Comparison of ENCODE assay signal across 9 cellular contexts in genomic region chr1:52970149-52970548, GRCh38. TPM values are rescaled to one million over a fixed set of nuclear protein-coding genes. Genes with fewer than 3 reads are reported as not detected.
DNase-seq lines count a peak whose midpoint lies in the region; ATAC-seq, FAIRE-seq and TF ChIP-seq lines count a peak whose summit lies in the region.
"Had no signal": no experiment of that assay in that cellular context is flagged by ENCODE, and none has a peak within 500 bp of the region (broad histone marks: within the 10 kb centered on the region; RNA-seq: fewer than 3 reads in every experiment).

No MANE protein-coding gene starts in this region.

- RAD21 ChIA-PET in GM12878 (lab: Charles Lee; ENCODE audit: unreplicated experiment), result no interaction called here

- WGBS in GM12878 (ENCODE audit: insufficient coverage, insufficient replicate concordance, low lambda C conversion rate, missing lambda C conversion rate), result 82% methylated on average over 3 of the region's 3 CpGs

- peak; percentile 10 for DNase-seq in EL
- DNase-seq in NB4 (ENCODE audit: low read depth), result peak; percentile 44
- no peak for DNase-seq in GM12878 (ENCODE audit: low read depth, low spot score)
- DNase-seq in medulla oblongata (ENCODE audit: extremely low spot score), result peak; percentile 7

- TF ChIP-seq POLR2A in NB4 (IDR thresholded peaks at IDR 0.05; ENCODE audit: extremely low read depth, insufficient read length) (no peak), GM12878 (IDR thresholded peaks at IDR 0.05; ENCODE audit: low read depth, low read length) (no peak)

- no peaks in the 10 kb centered on the region for H3K4me1 ChIP-seq in GM12878 (ENCODE audit: control insufficient read depth, insufficient read depth, low read length)

- no peak for FAIRE-seq in GM12878 (lab: Jason Lieb, UNC)

- no peak overlapping the region for H3K27ac ChIP-seq in GM12878 (ENCODE audit: control insufficient read depth, insufficient read depth)

- SMC1A ChIA-PET in GM12878 (lab: Charles Lee; ENCODE audit: uncharacterized antibody, unreplicated experiment), result no interaction called here

- no TSS peak for BruUV-seq in GM12878 (replicated peaks; lab: Mats Ljungman, UMichigan)

- CTCF ChIA-PET in GM12878 (lab: Yijun Ruan, JAX), result no interaction called here

- intact Hi-C loops in GM12878 (cut with micrococcal nuclease; ENCODE audit: unreplicated experiment), result no loop called here

- no peaks in the 10 kb centered on the region for H3K9me3 ChIP-seq in GM12878 (replicated peaks; ENCODE audit: control insufficient read depth, insufficient read depth, low read length)

- H3K4me2 ChIP-seq in GM12878 (ENCODE audit: control insufficient read depth, insufficient read depth), result no peak overlapping the region

- peak; percentile 52 for TF ChIP-seq RAD21 in GM12878 (IDR thresholded peaks at IDR 0.05; ENCODE audit: insufficient read depth, low read depth, low read length)

- H2AFZ ChIP-seq in GM12878 (ENCODE audit: control insufficient read depth, low read depth, low read length), result no peak overlapping the region

- TF ChIP-seq CTCF in NB4 (IDR thresholded peaks at IDR 0.05; ENCODE audit: low read depth, low read length) (no peak), GM12878 (IDR thresholded peaks at IDR 0.05 in 2 of 3, conservative IDR thresholded peaks at IDR 0.05 in 1 of 3; ENCODE audit: control insufficient read depth in 2 of 3, extremely low read depth in 1 of 3, insufficient read depth in 1 of 3, low read depth in 3 of 3, low read length in 3 of 3) (peak in 1 of 3 experiments; percentile 31; a peak in 3 of 6 replicates)

- H3K4me3 ChIP-seq in NB4 (ENCODE audit: low read depth, low read length) (no peak overlapping the region), GM12878 (no peak overlapping the region)

- H4K20me1 ChIP-seq in GM12878 (ENCODE audit: control insufficient read depth, insufficient read depth), result no peaks in the 10 kb centered on the region

- ATAC-seq in GM12878, result peak; percentile 49; the same call in 2 of the 3 replicates
- ATAC-seq in HG03108 (IDR thresholded peaks at IDR 0.05; ENCODE audit: unreplicated experiment), result no peak
- ATAC-seq in GM21529 (IDR thresholded peaks at IDR 0.05; ENCODE audit: unreplicated experiment), result no peak
- ATAC-seq in HG02938 (IDR thresholded peaks at IDR 0.05; ENCODE audit: unreplicated experiment), result no peak
- ATAC-seq in HG03196 (IDR thresholded peaks at IDR 0.05; ENCODE audit: unreplicated experiment), result no peak
- ATAC-seq: activated T-helper 17 cell treated with anti-CD3 and anti-CD28 coated beads, Interleukin-2, amount 50 U/mL, for 72 hours had no signal

- POLR2A ChIA-PET in GM12878 (lab: Charles Lee), result no interaction called here

- H3K27me3 ChIP-seq in GM12878 (replicated peaks in 1 of 2; ENCODE audit: control insufficient read depth in 2 of 2, insufficient read depth in 2 of 2, low read length in 1 of 2), result no peaks in the 10 kb centered on the region

- in situ Hi-C loops in GM12878 (cut with MboI), result no loop called here

- H3K36me3 ChIP-seq in GM12878 (ENCODE audit: control insufficient read depth in 2 of 2, insufficient read depth in 2 of 2, low read length in 1 of 2), result no peaks in the 10 kb centered on the region

- H3K79me2 ChIP-seq in GM12878 (ENCODE audit: control insufficient read depth, insufficient read depth, low read length), result no peaks in the 10 kb centered on the region

- no peak overlapping the region for H3K9ac ChIP-seq in GM12878 (ENCODE audit: control insufficient read depth, insufficient read depth, low read length)

- no peak for TF ChIP-seq EP300 in GM12878 (IDR thresholded peaks at IDR 0.05; ENCODE audit: borderline replicate concordance in 1 of 2, control insufficient read depth in 1 of 2, low read depth in 2 of 2, low read length in 2 of 2)

TF ChIP-seq in GM12878, 131 proteins besides CTCF, POLR2A, EP300 and RAD21 (continues in another document):
- TF ChIP-seq LARP7 (IDR thresholded peaks at IDR 0.05), result no peak
- TF ChIP-seq EZH2 (IDR thresholded peaks at IDR 0.05; ENCODE audit: borderline replicate concordance, control insufficient read depth, low read depth, low read length), result no peak
- TF ChIP-seq FOXK2 (IDR thresholded peaks at IDR 0.05), result no peak
- TF ChIP-seq NR2F1 (conservative IDR thresholded peaks at IDR 0.05), result no peak
- no peak for TF ChIP-seq ELK1 (IDR thresholded peaks at IDR 0.05; ENCODE audit: low read depth, low read length)
- no peak for TF ChIP-seq SPI1 (IDR thresholded peaks at IDR 0.05; ENCODE audit: borderline replicate concordance, insufficient read depth, low read depth, low read length)
- TF ChIP-seq, protein P1, sequence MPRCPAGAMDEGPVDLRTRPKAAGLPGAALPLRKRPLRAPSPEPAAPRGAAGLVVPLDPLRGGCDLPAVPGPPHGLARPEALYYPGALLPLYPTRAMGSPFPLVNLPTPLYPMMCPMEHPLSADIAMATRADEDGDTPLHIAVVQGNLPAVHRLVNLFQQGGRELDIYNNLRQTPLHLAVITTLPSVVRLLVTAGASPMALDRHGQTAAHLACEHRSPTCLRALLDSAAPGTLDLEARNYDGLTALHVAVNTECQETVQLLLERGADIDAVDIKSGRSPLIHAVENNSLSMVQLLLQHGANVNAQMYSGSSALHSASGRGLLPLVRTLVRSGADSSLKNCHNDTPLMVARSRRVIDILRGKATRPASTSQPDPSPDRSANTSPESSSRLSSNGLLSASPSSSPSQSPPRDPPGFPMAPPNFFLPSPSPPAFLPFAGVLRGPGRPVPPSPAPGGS (IDR thresholded peaks at IDR 0.05; ENCODE audit: borderline replicate concordance, insufficient read depth, low read depth, low read length, poor library complexity, severe bottlenecking), result no peak
- TF ChIP-seq RFX5 (IDR thresholded peaks at IDR 0.05; ENCODE audit: low read depth, low read length), result no peak
- TF ChIP-seq NBN (IDR thresholded peaks at IDR 0.05), result no peak
- no peak for TF ChIP-seq TCF3 (IDR thresholded peaks at IDR 0.05; ENCODE audit: borderline replicate concordance, insufficient read depth, low read depth, low read length)
- no peak for TF ChIP-seq BCL11A (IDR thresholded peaks at IDR 0.05; ENCODE audit: low read depth, low read length)
- TF ChIP-seq, protein P2, sequence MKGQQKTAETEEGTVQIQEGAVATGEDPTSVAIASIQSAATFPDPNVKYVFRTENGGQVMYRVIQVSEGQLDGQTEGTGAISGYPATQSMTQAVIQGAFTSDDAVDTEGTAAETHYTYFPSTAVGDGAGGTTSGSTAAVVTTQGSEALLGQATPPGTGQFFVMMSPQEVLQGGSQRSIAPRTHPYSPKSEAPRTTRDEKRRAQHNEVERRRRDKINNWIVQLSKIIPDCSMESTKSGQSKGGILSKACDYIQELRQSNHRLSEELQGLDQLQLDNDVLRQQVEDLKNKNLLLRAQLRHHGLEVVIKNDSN (IDR thresholded peaks at IDR 0.05; ENCODE audit: borderline replicate concordance, extremely low read length, insufficient read depth, low read depth, low read length), result no peak
- TF ChIP-seq BMI1 (IDR thresholded peaks at IDR 0.05; ENCODE audit: borderline replicate concordance), result no peak

RNA-seq across cellular contexts. Expression of gene SCP2, which starts 43.1 kb away (rescaled TPM):
- total RNA-seq in GM12878 (2013; cell fraction: nucleolus; rRNA removed), result 28.6 and 32.9 TPM in 2 replicates
- total RNA-seq in GM12878 (2014; rRNA removed) (74.3 and 96.9 TPM in 2 replicates), GM12878 (2014; rRNA removed; fragmentation: Illumina TruSeq; extraction: Trizol) (125 and 126 TPM in 2 replicates), GM12878 (2021) (77.6 and 79.7 TPM in 2 replicates)
- 100 TPM for polyA plus RNA-seq in GM12878 (2011; ENCODE audit: low read depth)
- polyA plus RNA-seq in GM12878 (2011; rRNA removed) (116 and 183 TPM in 2 replicates), GM12878 (2014; fragmentation: Illumina TruSeq; extraction: Trizol) (128 and 165 TPM in 2 replicates), GM12878 (2014; fragmentation: Nextera tagmentation; extraction: Ambion mirVana) (100 to 1,000 TPM; 216 to 327 TPM), GM12878 (2014; rRNA removed) (73.2 and 75.6 TPM in 2 replicates), GM12878 (2016; fragmentation: Nextera tagmentation; extraction: Ambion mirVana) (100 to 1,000 TPM; 156 to 161 TPM)
- polyA plus RNA-seq in GM12878 (2011; cell fraction: cytosol; rRNA removed), result 32.6 and 35.5 TPM in 2 replicates
- polyA plus RNA-seq in GM12878 (2011; cell fraction: nucleus; rRNA removed), result 31.1 and 33.9 TPM in 2 replicates
- 65.6 and 81.8 TPM in 2 replicates for polyA plus RNA-seq in GM12878 (2012)
- 31.3 and 37.3 TPM in 2 replicates for polyA minus RNA-seq in GM12878 (2011; rRNA and poly(A)+ RNA removed)
- 19.6 and 21.4 TPM in 2 replicates for polyA minus RNA-seq in GM12878 (2011; cell fraction: cytosol; rRNA and poly(A)+ RNA removed)
- polyA minus RNA-seq in GM12878 (2011; cell fraction: nucleus; rRNA and poly(A)+ RNA removed), result 10.8 and 11.2 TPM in 2 replicates

RNA-seq across cellular contexts. Expression of gene ECHDC2, which starts 48.6 kb away (rescaled TPM):
- 85.9 and 89.7 TPM in 2 replicates for total RNA-seq in GM12878 (2013; cell fraction: nucleolus; rRNA removed)
- 4.4 and 6.9 TPM in 2 replicates for total RNA-seq in GM12878 (2014; rRNA removed)
- 4.3 and 5.6 TPM in 2 replicates for total RNA-seq in GM12878 (2014; rRNA removed; fragmentation: Illumina TruSeq; extraction: Trizol)
- total RNA-seq in GM12878 (2021), result 5.8 and 6.6 TPM in 2 replicates
- polyA plus RNA-seq in GM12878 (2011; ENCODE audit: low read depth), result 15.0 TPM
- 16.3 and 17.0 TPM in 2 replicates for polyA plus RNA-seq in GM12878 (2011; rRNA removed)
- 12.0 and 18.5 TPM in 2 replicates for polyA plus RNA-seq in GM12878 (2011; cell fraction: cytosol; rRNA removed)
- 67.5 and 71.7 TPM in 2 replicates for polyA plus RNA-seq in GM12878 (2011; cell fraction: nucleus; rRNA removed)
- polyA plus RNA-seq in GM12878 (2012), result 26.3 and 33.3 TPM in 2 replicates
- polyA plus RNA-seq in GM12878 (2014; fragmentation: Illumina TruSeq; extraction: Trizol), result 3.0 and 7.9 TPM in 2 replicates
- 1 to 10 TPM; 1.3 to 1.4 TPM for polyA plus RNA-seq in GM12878 (2014; fragmentation: Nextera tagmentation; extraction: Ambion mirVana)
- polyA plus RNA-seq in GM12878 (2014; rRNA removed), result 12.6 and 14.5 TPM in 2 replicates
- 1 to 10 TPM; 3.4 to 4.4 TPM for polyA plus RNA-seq in GM12878 (2016; fragmentation: Nextera tagmentation; extraction: Ambion mirVana)
- 9.0 and 15.5 TPM in 2 replicates for polyA minus RNA-seq in GM12878 (2011; rRNA and poly(A)+ RNA removed)
- polyA minus RNA-seq in GM12878 (2011; cell fraction: cytosol; rRNA and poly(A)+ RNA removed), result 2.9 and 3.8 TPM in 2 replicates
- 8.7 and 12.5 TPM in 2 replicates for polyA minus RNA-seq in GM12878 (2011; cell fraction: nucleus; rRNA and poly(A)+ RNA removed)
